Comparison of ENCODE assay signal across 9 cellular contexts in the genomic region with DNA sequence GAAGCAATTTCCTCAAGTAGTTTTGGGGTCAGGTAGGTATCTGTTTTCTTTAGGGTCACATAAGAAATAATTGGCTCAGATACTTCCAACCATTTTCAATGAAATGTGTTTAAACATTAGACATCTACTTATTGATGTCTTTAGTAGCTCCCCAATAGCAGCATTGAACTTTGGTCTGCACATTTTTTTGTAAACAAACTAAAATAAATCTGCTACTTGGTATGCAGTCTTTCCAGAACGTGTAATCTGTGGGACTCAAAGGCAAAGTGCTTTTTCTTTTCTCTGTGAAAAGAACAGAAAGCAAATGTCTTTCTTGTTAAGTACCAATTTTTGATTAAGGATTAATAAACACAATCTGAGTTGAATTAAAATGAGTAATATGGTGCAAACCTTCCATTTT. TPM values are rescaled to one million over a fixed set of nuclear protein-coding genes. Genes with fewer than 3 reads are reported as not detected.
"Had no signal": no experiment of that assay in that cellular context is flagged by ENCODE, and none has a peak within 500 bp of the region (broad histone marks: within the 10 kb centered on the region; RNA-seq: fewer than 3 reads in every experiment).

No MANE protein-coding gene starts in this region.

- H3K4me3 Mint-ChIP-seq: IgD-negative memory B cell had no signal

- H3K27ac Mint-ChIP-seq: IgD-negative memory B cell had no signal

- H3K4me1 Mint-ChIP-seq: IgD-negative memory B cell had no signal

- H3K36me3 Mint-ChIP-seq: IgD-negative memory B cell had no signal

- ATAC-seq: K562 had no signal

- H3K27ac ChIP-seq: HL-60 had no signal

- H3K4me3 ChIP-seq: K562 had no signal

- FAIRE-seq: HTR-8/SVneo, K562 had no signal

- DNase-seq: IMR-90, KBM-7, KG1 had no signal

RNA-seq across cellular contexts. Expression of a gene that starts 13.6 kb away (rescaled TPM):
- total RNA-seq: HT-29, HT1080, IMR-90, K562 had no signal
- polyA plus RNA-seq: IgD-negative memory B cell, IMR-90, K562 had no signal
